Comparison of ENCODE assay signal across 26 cellular contexts in genomic region chrX:80266979-80267378, GRCh38.
"Had no signal": no experiment of that assay in that cellular context is flagged by ENCODE, and none has a peak within 500 bp of the region (broad histone marks: within the 10 kb centered on the region; RNA-seq: fewer than 3 reads in every experiment).

No MANE protein-coding gene starts in this region.

- H3K9me3 ChIP-seq: SJCRH30, SK-N-SH had no signal

- H3K4me1 ChIP-seq: SJCRH30 had no signal

- H3K4me3 ChIP-seq: cardiac muscle cell, SJCRH30 had no signal

- H3K27ac ChIP-seq: brain microvascular endothelial cell, cardiac muscle cell, KMS-11, RWPE1, SJCRH30 had no signal

- H3K36me3 ChIP-seq: brain microvascular endothelial cell, cardiac muscle cell, SJCRH30 had no signal

- H3K27me3 ChIP-seq: brain microvascular endothelial cell, cardiac muscle cell, SJCRH30 had no signal

- DNase-seq: activated CD4-positive, alpha-beta T cell treated with anti-CD3 and anti-CD28 coated beads for 1 hour; activated CD4-positive, alpha-beta T cell treated with anti-CD3 and anti-CD28 coated beads, Interleukin-2, amount 10 ng/mL, durations not matched to agents 24 days and 14 days; activated CD4-positive, alpha-beta T cell treated with anti-CD3 and anti-CD28 coated beads, Interleukin-2, amount 50 U/mL, for 48 hours; activated CD8-positive, alpha-beta memory T cell treated with anti-CD3 and anti-CD28 coated beads, Interleukin-2, amount 10 ng/mL, durations not matched to agents 7 days and 5 days; activated gamma-delta T cell; activated naive CD4-positive, alpha-beta T cell treated with anti-CD3 and anti-CD28 coated beads for 36 hours; activated T-cell treated with anti-CD3 and anti-CD28 coated beads, Interleukin-2, amount 50 U/mL, for 24 hours; amygdala; brain microvascular endothelial cell; MM.1S; NCI-H1048; NCI-H146; NCI-H187 treated with DMSO at 0.1 percent for 48 hours; NCI-H2081 treated with DMSO at 0.1 percent for 48 hours; NCI-H226; NCI-H526; NCI-H774; Right ventricle myocardium superior; SJCRH30; SK-N-SH; T-helper 1 cell had no signal

- ATAC-seq: activated CD8-positive, alpha-beta memory T cell treated with anti-CD3 and anti-CD28 coated beads, Interleukin-2, amount 10 ng/mL, durations not matched to agents 7 days and 5 days; Panc1; WTC11 had no signal
